In the genomic region with DNA sequence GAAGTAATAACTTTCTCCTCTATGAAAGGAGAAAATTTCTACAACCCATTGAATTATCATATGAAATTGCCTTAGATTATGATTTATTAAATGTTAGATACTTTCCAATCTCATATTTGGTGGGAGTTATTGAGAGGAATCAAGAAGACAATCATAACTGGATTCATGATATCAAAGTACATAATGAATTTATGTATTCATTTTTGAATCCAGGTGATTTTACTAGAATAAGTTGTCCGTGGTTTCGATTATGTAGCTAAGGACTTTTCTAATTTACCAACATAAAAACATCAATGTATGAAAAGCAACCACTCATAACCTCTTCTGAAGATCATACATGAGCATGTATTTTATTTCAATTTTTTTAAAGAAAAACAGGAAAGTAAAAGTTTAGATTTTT, we compare ENCODE assay signal across 11 cellular contexts.
"Had no signal": no experiment of that assay in that cellular context is flagged by ENCODE, and none has a peak within 500 bp of the region (broad histone marks: within the 10 kb centered on the region; RNA-seq: fewer than 3 reads in every experiment).

No MANE protein-coding gene starts in this region.

- H3K36me3 ChIP-seq: HAP-1 had no signal

- H2AFZ ChIP-seq: GM23248, GM23338 had no signal

- H3K4me2 ChIP-seq: GM23338 had no signal

- DNase-seq: GM23248, GOT3, H7, H9, HCEC 1CT, HFFc6 had no signal

- FAIRE-seq: H1, H54 had no signal

- H3K4me3 ChIP-seq: GM23248, GM23338, HAP-1 had no signal

- H3K9me3 ChIP-seq: HAP-1 had no signal

- H3K9ac ChIP-seq: GM23248 had no signal

- ATAC-seq: GM23338, HCT116 had no signal

- H3K27ac ChIP-seq: GM23248 had no signal
